ENCODE assay signal across 8 cellular contexts in the genomic region with DNA sequence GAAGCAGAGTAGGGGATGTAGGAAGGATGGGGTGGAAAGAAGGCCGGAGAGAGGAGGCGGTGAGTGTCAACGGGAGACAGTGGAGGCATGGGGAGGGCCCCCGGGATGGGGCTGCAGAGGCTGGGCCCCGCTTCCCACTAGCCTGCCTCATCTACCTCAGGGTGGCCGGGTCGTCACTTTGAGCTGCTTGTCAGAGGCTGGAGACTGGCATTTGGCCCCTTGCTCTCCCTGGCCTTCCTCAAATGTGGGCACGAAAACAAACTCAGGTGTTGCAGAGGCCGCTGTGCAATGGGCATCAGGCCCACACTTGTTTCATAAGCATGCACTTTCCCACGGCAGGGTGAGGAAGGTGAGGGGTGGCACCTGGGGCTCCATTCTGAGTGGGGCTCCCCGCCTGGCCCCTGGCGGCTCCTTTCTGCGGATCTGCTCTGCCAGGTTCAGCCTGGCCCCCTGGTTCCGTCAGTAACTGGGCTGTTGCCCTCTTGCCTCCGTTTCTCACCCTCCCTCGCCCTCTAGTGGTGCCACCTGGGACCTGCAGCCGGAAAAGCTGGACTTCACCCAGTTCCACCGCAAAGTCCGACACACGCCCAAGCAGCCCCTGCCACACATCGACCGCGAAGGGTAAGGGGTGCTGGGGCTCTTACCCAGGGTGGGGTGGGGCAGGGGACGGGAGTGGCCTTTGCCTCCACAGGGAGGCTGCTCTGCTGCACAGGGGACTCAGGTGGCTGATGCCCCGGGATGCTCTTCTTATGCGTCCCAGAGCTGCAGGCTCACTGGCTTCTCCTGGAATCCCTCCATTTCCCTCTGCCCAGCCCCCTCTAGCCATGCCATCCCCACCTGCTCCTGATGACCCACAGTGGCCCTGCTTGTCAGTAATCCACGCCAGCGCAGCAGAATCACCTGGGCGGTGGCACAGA.
DNase-seq lines count a peak whose midpoint lies in the region; ATAC-seq and TF ChIP-seq lines count a peak whose summit lies in the region.

No MANE protein-coding gene starts in this region.

- H3F3A ChIP-seq in neural cell (ENCODE audit: insufficient read depth, low read length, poor library complexity, severe bottlenecking): no peaks in the 10 kb centered on the region

- no peaks in the 10 kb centered on the region for H3K27me3 ChIP-seq in neural cell (ENCODE audit: insufficient read depth, low read depth, low read length)
- no peaks in the 10 kb centered on the region for H3K27me3 ChIP-seq in tibial artery

- TF ChIP-seq CTCF in fibroblast of mammary gland (conservative IDR thresholded peaks at IDR 0.05; ENCODE audit: control insufficient read depth, insufficient read depth, low read depth, low read length) (peak; percentile 92), neural cell (IDR thresholded peaks at IDR 0.05; ENCODE audit: poor library complexity, severe bottlenecking) (peak; percentile 57), tibial artery (IDR thresholded peaks at IDR 0.05) (peak; percentile 87 to 89)

- peak; percentile 7 for DNase-seq in SIG-M5 treated with dmso at 0.1 percent for 504 hours (lab: John Stamatoyannopoulos, UW; ENCODE audit: unreplicated experiment)
- DNase-seq in SIG-M5 (lab: John Stamatoyannopoulos, UW): no peak
- peak; percentile 46 for DNase-seq in NCI-H774 (lab: John Stamatoyannopoulos, UW)
- peak; percentile 73 for DNase-seq in activated T-cell treated with anti-CD3 and anti-CD28 coated beads, Interleukin-2, amount 50 U/mL, for 24 hours
- DNase-seq in fibroblast of mammary gland (ENCODE audit: low read depth): peak; percentile 58
- DNase-seq in tibial artery: peak; percentile 52 to 86

- no peaks in the 10 kb centered on the region for H3K9me3 ChIP-seq in neural cell (ENCODE audit: low read length)
- H3K9me3 ChIP-seq in tibial artery: no peaks in the 10 kb centered on the region

- H3K4me3 ChIP-seq in fibroblast of mammary gland (ENCODE audit: control insufficient read depth, low read depth, low read length) (no peak overlapping the region), neural cell (ENCODE audit: low read length) (no peak overlapping the region), tibial artery (no peak overlapping the region)

- no peaks in the 10 kb centered on the region for H4K20me1 ChIP-seq in neural cell (ENCODE audit: insufficient read depth)

- no peak overlapping the region for H3K27ac ChIP-seq in neural cell (ENCODE audit: low read length)
- H3K27ac ChIP-seq in tibial artery: no peak overlapping the region

- no peak overlapping the region for H3K9ac ChIP-seq in neural cell (ENCODE audit: low read length)

- H3K36me3 Mint-ChIP-seq in activated T-cell treated with anti-CD3 and anti-CD28 coated beads, Interleukin-2, amount 50 U/mL, for 24 hours (ENCODE audit: low read depth): no peaks in the 10 kb centered on the region

- peaks cover 0 to 44% (median 26%) of the 10 kb centered on the region in 4 donors for H3K4me1 ChIP-seq in tibial artery

- H3K4me1 Mint-ChIP-seq in activated T-cell treated with anti-CD3 and anti-CD28 coated beads, Interleukin-2, amount 50 U/mL, for 24 hours (ENCODE audit: low read depth): no peaks in the 10 kb centered on the region

- peaks cover 13% of the 10 kb centered on the region for H3K79me2 ChIP-seq in neural cell (replicated peaks; ENCODE audit: insufficient read depth, low read length)

- peaks cover 8% of the 10 kb centered on the region for H3K36me3 ChIP-seq in neural cell (ENCODE audit: insufficient read depth, low read length)
- H3K36me3 ChIP-seq in tibial artery: peaks cover 0 to 38% (median 35%) of the 10 kb centered on the region in 3 donors

- no peak for TF ChIP-seq EP300 in neural cell (conservative IDR thresholded peaks at IDR 0.05; ENCODE audit: poor library complexity, severe bottlenecking)

- ATAC-seq in HG02970 (IDR thresholded peaks at IDR 0.05; ENCODE audit: low FRiP score, unreplicated experiment): no peak

- intact Hi-C loops in tibial artery (cut with DNase I; ENCODE audit: low total_unique reads): loop anchor here (1.0 to 10.0 kb wide), 2 partner anchors 49 to 188 kb away; no protein-coding TSS in a partner anchor

- no peak overlapping the region for H2AFZ ChIP-seq in neural cell (ENCODE audit: low read depth, low read length)

- peak; percentile 53 for TF ChIP-seq RAD21 in neural cell (conservative IDR thresholded peaks at IDR 0.05)

- H3K27me3 Mint-ChIP-seq in activated T-cell treated with anti-CD3 and anti-CD28 coated beads, Interleukin-2, amount 50 U/mL, for 24 hours: no peaks in the 10 kb centered on the region

- no peak overlapping the region for H3K4me2 ChIP-seq in neural cell (ENCODE audit: low read length)

- H3K9me2 ChIP-seq in neural cell (ENCODE audit: insufficient read depth, low read length): no peaks in the 10 kb centered on the region

- H3K9me3 Mint-ChIP-seq in activated T-cell treated with anti-CD3 and anti-CD28 coated beads, Interleukin-2, amount 50 U/mL, for 24 hours: no peaks in the 10 kb centered on the region

- H3K4me3 Mint-ChIP-seq in activated T-cell treated with anti-CD3 and anti-CD28 coated beads, Interleukin-2, amount 50 U/mL, for 24 hours: no peak overlapping the region

- H3K27ac Mint-ChIP-seq in activated T-cell treated with anti-CD3 and anti-CD28 coated beads, Interleukin-2, amount 50 U/mL, for 24 hours: no peak overlapping the region

TF ChIP-seq in neural cell, 6 proteins besides CTCF, POLR2A, EP300 and RAD21:
- TF ChIP-seq SMC3 (conservative IDR thresholded peaks at IDR 0.05; ENCODE audit: poor library complexity) (peak; percentile 57), EZH2 (IDR thresholded peaks at IDR 0.05; ENCODE audit: borderline replicate concordance, insufficient read depth, low read length, poor library complexity, severe bottlenecking) (no peak), POLR2AphosphoS5 (IDR thresholded peaks at IDR 0.05) (no peak), TAF1 (IDR thresholded peaks at IDR 0.05; ENCODE audit: low read depth) (no peak)
TF ChIP-seq in neural cell: peak in this region for 1.
